In the genomic region with DNA sequence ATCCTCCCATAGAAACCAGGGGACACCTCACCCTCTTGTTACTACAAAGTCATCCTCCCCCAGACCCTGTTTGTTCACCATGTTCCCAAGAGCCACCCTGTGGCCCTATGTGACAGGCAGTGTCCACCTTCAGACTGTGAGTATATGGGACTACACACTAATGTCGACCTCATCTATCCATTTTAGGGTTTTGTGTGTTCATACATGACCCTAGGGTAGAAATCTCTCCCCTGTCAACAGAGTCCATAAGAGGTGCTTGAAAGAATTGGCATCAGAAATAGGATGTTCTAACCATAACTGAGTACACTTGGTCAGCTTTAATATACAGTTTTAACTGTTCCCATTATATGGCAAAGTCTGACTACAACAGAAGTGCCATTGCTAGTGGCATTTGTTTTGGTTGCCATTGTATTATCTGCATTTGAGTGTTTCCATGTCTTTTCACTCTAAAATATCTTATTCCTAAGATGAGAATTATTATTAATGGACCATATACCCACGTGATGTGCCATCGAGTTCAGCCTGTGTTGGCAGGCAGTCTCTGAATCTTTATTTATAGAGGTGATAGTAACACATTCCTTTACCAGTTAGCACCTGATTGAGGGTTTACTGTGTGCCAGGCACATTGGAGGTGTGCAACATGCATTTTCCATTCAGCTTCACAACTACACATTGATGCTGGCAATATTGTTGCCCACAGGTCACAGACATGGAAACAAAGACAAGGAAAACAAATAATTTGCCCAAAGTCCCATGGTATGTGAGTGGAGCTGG, we compare ENCODE assay signal across 25 cellular contexts.
"Had no signal": no experiment of that assay in that cellular context is flagged by ENCODE, and none has a peak within 500 bp of the region (broad histone marks: within the 10 kb centered on the region; RNA-seq: fewer than 3 reads in every experiment).

No MANE protein-coding gene starts in this region.

- H3K4me1 Mint-ChIP-seq: memory B cell; naive B cell; stimulated activated memory B cell treated with anti-CD40 and anti-IgM and Interleukin-4, amounts not matched to agents 10 μg/mL and 1 μg/mL and 100 μg/mL, for 72 hours had no signal

- ATAC-seq: effector memory CD8-positive, alpha-beta T cell; lower lobe of right lung; sciatic nerve; stimulated activated memory B cell treated with anti-CD40 and anti-IgM and Interleukin-4, amounts not matched to agents 10 μg/mL and 1 μg/mL and 100 μg/mL, for 72 hours had no signal

- FAIRE-seq: colon, islet of Langerhans had no signal

- H3K36me3 Mint-ChIP-seq: memory B cell; naive B cell; stimulated activated memory B cell treated with anti-CD40 and anti-IgM and Interleukin-4, amounts not matched to agents 10 μg/mL and 1 μg/mL and 100 μg/mL, for 72 hours had no signal

- DNase-seq: effector memory CD8-positive, alpha-beta T cell; esophagus squamous epithelium; foreskin fibroblast; hypothalamus; kidney glomerular epithelial cell; lower lobe of right lung; naive B cell; spleen; stimulated activated CD4-positive, alpha-beta T cell treated with anti-CD3 and anti-CD28 coated beads, Interleukin-15, amount 100 ng/mL, for 24 hours; stimulated activated CD4-positive, alpha-beta T cell treated with anti-CD3 and anti-CD28 coated beads, Interleukin-1b, Interleukin-23, amount 100 ng/mL, for 48 hours; stimulated activated CD4-positive, alpha-beta T cell treated with anti-CD3 and anti-CD28 coated beads, Interleukin-4, amount 100 ng/mL, for 24 hours; tibial artery; upper lobe of left lung had no signal

- H3K79me2 ChIP-seq: parathyroid adenoma had no signal

- H3K9me3 ChIP-seq: prostate gland, tibial artery, upper lobe of left lung, vagina had no signal

- H3K27me3 Mint-ChIP-seq: dendritic cell treated with granulocyte-macrophage colony-stimulating factor and Interleukin-4, amounts not matched to agents 40 ng/mL and 50 ng/mL, for 4 days; effector memory CD8-positive, alpha-beta T cell; memory B cell; naive B cell; stimulated activated memory B cell treated with anti-CD40 and anti-IgM and Interleukin-4, amounts not matched to agents 10 μg/mL and 1 μg/mL and 100 μg/mL, for 72 hours; stimulated activated naive CD8-positive, alpha-beta T cell treated with anti-CD3 and anti-CD28 coated beads, Interleukin-15, Interleukin-2, amounts not matched to agents 100 ng/mL and 50 ng/mL, for 24 hours had no signal

- H3K4me3 ChIP-seq: esophagus squamous epithelium, lower lobe of right lung, prostate gland, spleen, tibial artery, upper lobe of left lung, vagina had no signal

- H3K4me3 Mint-ChIP-seq: dendritic cell treated with granulocyte-macrophage colony-stimulating factor and Interleukin-4, amounts not matched to agents 40 ng/mL and 50 ng/mL, for 4 days; effector memory CD8-positive, alpha-beta T cell; memory B cell; naive B cell; nephron; stimulated activated memory B cell treated with anti-CD40 and anti-IgM and Interleukin-4, amounts not matched to agents 10 μg/mL and 1 μg/mL and 100 μg/mL, for 72 hours; stimulated activated naive CD8-positive, alpha-beta T cell treated with anti-CD3 and anti-CD28 coated beads, Interleukin-15, Interleukin-2, amounts not matched to agents 100 ng/mL and 50 ng/mL, for 24 hours had no signal

- H3K27me3 ChIP-seq: esophagus squamous epithelium, spleen, tibial artery, upper lobe of left lung, vagina had no signal

- H3K27ac Mint-ChIP-seq: dendritic cell treated with granulocyte-macrophage colony-stimulating factor and Interleukin-4, amounts not matched to agents 40 ng/mL and 50 ng/mL, for 4 days; effector memory CD8-positive, alpha-beta T cell; memory B cell; naive B cell; stimulated activated memory B cell treated with anti-CD40 and anti-IgM and Interleukin-4, amounts not matched to agents 10 μg/mL and 1 μg/mL and 100 μg/mL, for 72 hours; stimulated activated naive CD8-positive, alpha-beta T cell treated with anti-CD3 and anti-CD28 coated beads, Interleukin-15, Interleukin-2, amounts not matched to agents 100 ng/mL and 50 ng/mL, for 24 hours had no signal

- H2AFZ ChIP-seq: parathyroid adenoma had no signal

- H3K4me1 ChIP-seq: esophagus squamous epithelium, lower lobe of right lung, prostate gland, spleen, tibial artery, upper lobe of left lung, vagina had no signal

- H3K36me3 ChIP-seq: esophagus squamous epithelium, lower lobe of right lung, prostate gland, spleen, tibial artery, upper lobe of left lung, vagina had no signal

- H3K27ac ChIP-seq: epithelial cell of prostate, esophagus squamous epithelium, lower lobe of right lung, parathyroid adenoma, prostate gland, spleen, tibial artery, upper lobe of left lung, vagina had no signal
